8 cellular contexts compared by ENCODE assay signal in the genomic region with DNA sequence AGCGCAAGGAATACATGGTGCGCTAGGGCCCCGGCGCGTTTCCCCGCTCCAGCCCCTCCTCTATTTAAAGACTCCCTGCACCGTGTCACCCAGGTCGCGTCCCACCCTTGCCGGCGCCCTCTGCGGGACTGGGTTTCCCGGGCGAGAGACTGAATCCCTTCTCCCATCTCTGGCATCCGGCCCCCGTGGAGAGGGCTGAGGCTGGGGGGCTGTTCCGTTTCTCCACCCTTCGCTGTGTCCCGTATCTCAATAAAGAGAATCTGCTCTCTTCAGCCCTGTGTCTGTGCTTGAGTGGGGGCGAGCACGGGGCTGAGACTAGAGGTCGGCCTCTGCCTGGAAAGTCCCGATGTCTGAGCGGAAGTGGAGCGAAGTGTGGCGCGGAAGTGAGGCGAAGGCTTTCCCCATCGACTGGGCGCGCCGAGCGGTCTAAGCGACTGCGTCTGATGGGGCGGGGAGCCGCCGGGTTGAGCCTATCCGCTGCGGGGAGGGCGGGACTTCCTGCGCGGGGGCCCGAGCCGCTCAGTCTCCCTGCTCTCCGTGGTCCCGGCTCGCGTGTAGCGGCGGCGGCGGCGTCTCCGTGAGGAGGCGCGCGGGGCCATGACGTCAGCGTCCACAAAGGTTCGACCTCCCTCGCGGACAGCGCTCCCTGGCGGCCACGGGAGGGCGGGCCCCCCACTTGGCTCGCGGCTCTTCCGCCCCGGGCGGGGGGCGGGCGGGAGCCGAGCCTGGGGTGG. TPM values are rescaled to one million over a fixed set of nuclear protein-coding genes. Genes with fewer than 3 reads are reported as not detected.
DNase-seq lines count a peak whose midpoint lies in the region; ATAC-seq and TF ChIP-seq lines count a peak whose summit lies in the region.

No MANE protein-coding gene starts in this region.

- H3K4me1 ChIP-seq in CD4-positive, CD25-positive, alpha-beta regulatory T cell (ENCODE audit: control insufficient read depth, insufficient read depth, low read length, poor library complexity, severe bottlenecking): peaks cover 62% of the 10 kb centered on the region

- TF ChIP-seq POLR2A in lower leg skin (IDR thresholded peaks at IDR 0.05): peak in 1 of 2 donors; percentile 56

- TF ChIP-seq CTCF in lower leg skin (IDR thresholded peaks at IDR 0.05): no peak

- ATAC-seq in CD4-positive, CD25-positive, alpha-beta regulatory T cell (ENCODE audit: low read depth in 2 of 2): peak; percentile 89 to 92
- ATAC-seq in GM19351 (IDR thresholded peaks at IDR 0.05; ENCODE audit: unreplicated experiment) (peak; percentile 82), HG03520 (IDR thresholded peaks at IDR 0.05; ENCODE audit: unreplicated experiment) (peak; percentile 79)

- DNase-seq in CD4-positive, CD25-positive, alpha-beta regulatory T cell: peak; percentile 98 to 99 (median 98)
- DNase-seq in NCI-H69 (lab: John Stamatoyannopoulos, UW): peak; percentile 94
- DNase-seq in activated CD4-positive, alpha-beta T cell treated with anti-CD3 and anti-CD28 coated beads, Interleukin-2, amount 50 U/mL, for 24 hours (ENCODE audit: low read depth in 1 of 2, low spot score in 1 of 2): peak; percentile 94 to 95
- peak; percentile 98 for DNase-seq in dermis blood vessel endothelial cell
- peak; percentile 96 to 99 for DNase-seq in lower leg skin (ENCODE audit: low spot score in 2 of 2)
- peak; percentile 96 to 98 for DNase-seq in stimulated activated CD4-positive, alpha-beta T cell treated with anti-CD3 and anti-CD28 coated beads, Interleukin-4, amount 100 ng/mL, for 4 hours

- 0 to 1% methylated on average over 23 to 54 of the region's 75 CpGs for WGBS in lower leg skin, 2 donors

- intact Hi-C loops in lower leg skin (cut with DNase I; ENCODE audit: low total_unique reads): no loop called here

- H3K4me1 Mint-ChIP-seq in CD4-positive, CD25-positive, alpha-beta regulatory T cell: peaks cover 6 to 70% (median 44%) of the 10 kb centered on the region in 4 donors

- H3K27ac Mint-ChIP-seq in CD4-positive, CD25-positive, alpha-beta regulatory T cell: peak overlapping the region; percentile 99 to 100 (median 99)

- no peaks in the 10 kb centered on the region for H3K9me3 ChIP-seq in CD4-positive, CD25-positive, alpha-beta regulatory T cell (ENCODE audit: control insufficient read depth in 2 of 2, low read length in 2 of 2)

- peaks cover 6% of the 10 kb centered on the region for H3K36me3 ChIP-seq in CD4-positive, CD25-positive, alpha-beta regulatory T cell (ENCODE audit: control insufficient read depth, insufficient read depth, low read length)

- H3K9me3 Mint-ChIP-seq in CD4-positive, CD25-positive, alpha-beta regulatory T cell: peaks cover 0 to 1% (median 0%) of the 10 kb centered on the region in 7 donors

- H3K27me3 ChIP-seq in CD4-positive, CD25-positive, alpha-beta regulatory T cell (ENCODE audit: control insufficient read depth, insufficient read depth, low read length): no peaks in the 10 kb centered on the region

- peaks cover 4% of the 10 kb centered on the region for H3K27me3 Mint-ChIP-seq in CD4-positive, CD25-positive, alpha-beta regulatory T cell

- H3K36me3 Mint-ChIP-seq in CD4-positive, CD25-positive, alpha-beta regulatory T cell: no peaks in the 10 kb centered on the region

- peak overlapping the region; percentile 99 for H3K27ac ChIP-seq in CD4-positive, CD25-positive, alpha-beta regulatory T cell (ENCODE audit: insufficient read depth, low read length, poor library complexity, severe bottlenecking)

- peak overlapping the region; percentile 100 for H3K4me3 ChIP-seq in CD4-positive, CD25-positive, alpha-beta regulatory T cell (ENCODE audit: low read depth, low read length)
- H3K4me3 ChIP-seq in lower leg skin (ENCODE audit: low read depth, poor library complexity, severe bottlenecking): peak overlapping the region; percentile 40

- peak overlapping the region; percentile 98 to 99 (median 98) for H3K4me3 Mint-ChIP-seq in CD4-positive, CD25-positive, alpha-beta regulatory T cell

RNA-seq across cellular contexts. Expression of gene RNASEK, which starts 2.0 kb away (rescaled TPM):
- 128 TPM for total RNA-seq in CD4-positive, CD25-positive, alpha-beta regulatory T cell
- 100 to 1,000 TPM; 556 to 649 (median 611) TPM for polyA plus RNA-seq in CD4-positive, CD25-positive, alpha-beta regulatory T cell
- total RNA-seq in dermis blood vessel endothelial cell (28.1 and 47.9 TPM in 2 replicates), lower leg skin (100 to 1,000 TPM; 187 to 231 (median 220) TPM)

RNA-seq across cellular contexts. Expression of gene BCL6B, which starts 8.4 kb away (rescaled TPM):
- 0.42 TPM for total RNA-seq in CD4-positive, CD25-positive, alpha-beta regulatory T cell
- not detected for polyA plus RNA-seq in CD4-positive, CD25-positive, alpha-beta regulatory T cell
- total RNA-seq in dermis blood vessel endothelial cell: 86.6 and 140 TPM in 2 replicates
- total RNA-seq in lower leg skin: 1 to 10 TPM in 3 of 4 donors, under 1 TPM in 1; 0.72 to 5.1 (median 2.1) TPM

RNA-seq across cellular contexts. Expression of gene ALOX12, which starts 18.6 kb away (rescaled TPM):
- total RNA-seq in CD4-positive, CD25-positive, alpha-beta regulatory T cell: 2.7 TPM
- under 1 TPM; 0.18 to 0.88 (median 0.20) TPM for polyA plus RNA-seq in CD4-positive, CD25-positive, alpha-beta regulatory T cell
- total RNA-seq in dermis blood vessel endothelial cell: not detected in 2 replicates
- total RNA-seq in lower leg skin: 10 to 100 TPM; 17.1 to 32.5 (median 21.9) TPM

RNA-seq across cellular contexts. Expression of gene SLC16A13, which starts 21.4 kb away (rescaled TPM):
- 3.8 TPM for total RNA-seq in CD4-positive, CD25-positive, alpha-beta regulatory T cell
- 1 to 10 TPM; 1.1 to 1.9 (median 1.5) TPM for polyA plus RNA-seq in CD4-positive, CD25-positive, alpha-beta regulatory T cell
- total RNA-seq in dermis blood vessel endothelial cell: 1.7 and 2.2 TPM in 2 replicates
- total RNA-seq in lower leg skin: 1 to 10 TPM; 1.0 to 5.2 (median 2.6) TPM

RNA-seq across cellular contexts. Expression of gene SLC16A11, which starts 29.5 kb away (rescaled TPM):
- total RNA-seq in CD4-positive, CD25-positive, alpha-beta regulatory T cell: 0.39 TPM
- polyA plus RNA-seq in CD4-positive, CD25-positive, alpha-beta regulatory T cell: 1 to 10 TPM in 1 of 4 donors, under 1 TPM in 2, not detected in 1; 0.30 to 1.2 (median 0.67) TPM
- 1.1 and 1.5 TPM in 2 replicates for total RNA-seq in dermis blood vessel endothelial cell
- total RNA-seq in lower leg skin: 1 to 10 TPM; 1.1 to 6.3 (median 4.1) TPM

Comparison
In these comparisons a context has a peak if more than half of its experiments do, and no peak if none do; other contexts are left out.
1. Peak in every context shown above with its lines: DNase-seq, ATAC-seq, H3K4me3 ChIP-seq and H3K27ac ChIP-seq.
2. RNA of gene BCL6B, which starts 8.4 kb away (total RNA-seq): 86.6 to 140 TPM in dermis blood vessel endothelial cell; 0.72 to 5.1 TPM in lower leg skin and 0.42 TPM in CD4-positive, CD25-positive, alpha-beta regulatory T cell (single experiment); every median in the first group is over 10 times any median in the second.